In the genomic region with DNA sequence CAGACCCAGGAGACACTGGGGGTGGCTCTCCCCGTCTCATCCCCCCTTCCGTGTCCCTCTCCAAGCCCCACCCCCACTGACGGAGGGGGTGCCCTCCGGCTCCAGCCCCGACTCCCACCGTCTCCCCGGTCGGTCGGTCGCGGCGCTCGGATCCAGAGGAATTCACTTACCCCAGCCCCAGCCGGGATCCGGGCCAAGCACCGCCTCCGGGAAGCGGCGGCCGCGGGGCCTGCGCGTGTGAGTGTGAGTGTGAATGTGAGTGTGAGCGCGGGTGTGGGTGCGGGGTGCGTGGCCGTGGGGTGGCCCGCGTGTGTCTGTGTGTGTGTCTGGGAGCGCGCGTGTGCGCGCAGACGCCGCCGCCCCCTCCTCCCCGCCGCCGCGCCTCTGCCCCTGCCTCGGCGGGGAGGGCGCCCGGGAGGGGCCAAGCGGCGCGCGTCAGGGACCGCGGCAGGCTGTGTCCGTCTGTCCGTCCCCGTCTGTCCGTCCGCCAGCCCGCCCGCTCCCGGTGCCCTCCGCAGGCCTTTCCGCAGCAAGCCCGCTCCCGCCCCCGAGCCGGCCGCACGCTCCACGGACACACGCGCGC, we compare ENCODE assay signal across 8 cellular contexts. TPM values are rescaled to one million over a fixed set of nuclear protein-coding genes. Genes with fewer than 3 reads are reported as not detected.
A peak's percentile ranks its signal among the peaks of the same experiment; 100 is the strongest.
DNase-seq lines count a peak whose midpoint lies in the region; ATAC-seq and TF ChIP-seq lines count a peak whose summit lies in the region.

TSS of gene ELFN2 (minus strand) at position 352 of the 583 bp plus-strand sequence. CDS start 51,945 bp downstream, outside the sequence.

- H3K4me1 ChIP-seq in DND-41 (ENCODE audit: insufficient read depth, low read length) (peaks cover 11% of the 10 kb centered on the region), SK-N-SH (ENCODE audit: control insufficient read depth in 1 of 2, insufficient read depth in 2 of 2, low read depth in 1 of 2, low read length in 1 of 2) (peaks cover 0 to 6% of the 10 kb centered on the region in 2 experiments; a peak in 1 of 4 replicates), foreskin keratinocyte (peaks cover 6% of the 10 kb centered on the region)

- H3K9me3 ChIP-seq in DND-41 (ENCODE audit: insufficient read depth, low read length, severe bottlenecking), result no peaks in the 10 kb centered on the region
- no peaks in the 10 kb centered on the region for H3K9me3 ChIP-seq in SK-N-SH

- POLR2A ChIA-PET in SK-N-SH (lab: Yijun Ruan, JAX), result interaction anchor here (0.7 kb wide), 1 partner anchor 358 kb away, joined by 3 read pairs; no protein-coding TSS in a partner anchor

- H3K4me3 ChIP-seq in DND-41 (ENCODE audit: low read depth in 1 of 2, low read length in 2 of 2) (no peak within 1 kb of the TSS), SK-N-SH (ENCODE audit: low read depth in 2 of 2, low read length in 1 of 2) (peak within 1 kb of the TSS; percentile 57 to 65)

- H3K27ac ChIP-seq in DND-41 (ENCODE audit: low read length) (no peak within 1 kb of the TSS), SK-N-SH (ENCODE audit: low read depth in 2 of 2, low read length in 1 of 2) (no peak within 1 kb of the TSS), foreskin keratinocyte (peak within 1 kb of the TSS; percentile 44)

- H3K4me2 ChIP-seq in DND-41 (ENCODE audit: insufficient read depth, low read length), result peak within 1 kb of the TSS; percentile 33; the same call in 1 of the 2 replicates
- peak within 1 kb of the TSS; percentile 81 for H3K4me2 ChIP-seq in SK-N-SH

- H4K20me1 ChIP-seq in DND-41 (ENCODE audit: insufficient read depth, low read length) (peaks cover 20% of the 10 kb centered on the region), SK-N-SH (ENCODE audit: insufficient read depth) (no peaks in the 10 kb centered on the region)

- H3K9me2 ChIP-seq in SK-N-SH, result no peaks in the 10 kb centered on the region

- WGBS in SK-N-SH (ENCODE audit: low lambda C conversion rate), result 2% methylated on average over 22 of the region's 72 CpGs

- H3F3A ChIP-seq in SK-N-SH (replicated peaks; ENCODE audit: insufficient read depth), result peaks cover 15% of the 10 kb centered on the region

- no peak for TF ChIP-seq EP300 in SK-N-SH (IDR thresholded peaks at IDR 0.05; ENCODE audit: borderline replicate concordance in 1 of 2, low read depth in 1 of 2, low read length in 1 of 2)

- DNase-seq in DND-41 (no peak), SK-N-SH (peak; percentile 81), foreskin keratinocyte (no peak), retina (peak; percentile 56), NK-92 (lab: John Stamatoyannopoulos, UW; ENCODE audit: unreplicated experiment) (no peak), NCI-H1092 treated with DMSO at 0.1 percent for 48 hours (lab: John Stamatoyannopoulos, UW) (no peak)

- H3K36me3 ChIP-seq in DND-41 (ENCODE audit: insufficient read depth, low read length), result no peaks in the 10 kb centered on the region
- no peaks in the 10 kb centered on the region for H3K36me3 ChIP-seq in SK-N-SH (replicated peaks in 1 of 2; ENCODE audit: control insufficient read depth in 1 of 2, insufficient read depth in 2 of 2, low read length in 1 of 2)

- no peaks in the 10 kb centered on the region for H3K79me2 ChIP-seq in DND-41 (ENCODE audit: insufficient read depth, low read length)
- no peaks in the 10 kb centered on the region for H3K79me2 ChIP-seq in SK-N-SH (ENCODE audit: insufficient read depth)

- no peak for TF ChIP-seq CTCF in DND-41 (IDR thresholded peaks at IDR 0.05; ENCODE audit: borderline replicate concordance, extremely low read depth, low read length, poor library complexity, severe bottlenecking)
- TF ChIP-seq CTCF in SK-N-SH (IDR thresholded peaks at IDR 0.05), result no peak
- no peak for TF ChIP-seq CTCF in foreskin keratinocyte (conservative IDR thresholded peaks at IDR 0.05)

- TF ChIP-seq RAD21 in SK-N-SH (IDR thresholded peaks at IDR 0.05; ENCODE audit: low read length), result no peak

- ATAC-seq in DND-41 (ENCODE audit: insufficient read depth, low read depth) (no peak), foreskin keratinocyte (no peak), HG03095 (IDR thresholded peaks at IDR 0.05; ENCODE audit: unreplicated experiment) (no peak), HG02938 (IDR thresholded peaks at IDR 0.05; ENCODE audit: unreplicated experiment) (no peak)

- H2AFZ ChIP-seq in DND-41 (ENCODE audit: low read depth, low read length) (no peak within 1 kb of the TSS), SK-N-SH (ENCODE audit: low read depth) (peak within 1 kb of the TSS; percentile 70; the same call in 1 of the 2 replicates)

- peaks cover 20% of the 10 kb centered on the region for H3K27me3 ChIP-seq in DND-41 (ENCODE audit: insufficient read depth, low read length, poor library complexity)
- no peaks in the 10 kb centered on the region; the same call in 1 of the 2 replicates for H3K27me3 ChIP-seq in SK-N-SH (ENCODE audit: insufficient read depth)
- H3K27me3 ChIP-seq in foreskin keratinocyte, result peaks cover 51% of the 10 kb centered on the region

- H3K9ac ChIP-seq in DND-41 (ENCODE audit: low read depth, low read length) (no peak within 1 kb of the TSS), SK-N-SH (peak within 1 kb of the TSS; percentile 46)

- CTCF ChIA-PET in SK-N-SH (lab: Yijun Ruan, JAX), result interaction anchor here (1.2 to 10.0 kb wide), 10 partner anchors 12 to 140 kb away, joined by 3 to 287 read pairs (median 22); no protein-coding TSS in a partner anchor

TF ChIP-seq in SK-N-SH, 30 proteins besides CTCF, POLR2A, EP300 and RAD21:
- TF ChIP-seq, protein P1, sequence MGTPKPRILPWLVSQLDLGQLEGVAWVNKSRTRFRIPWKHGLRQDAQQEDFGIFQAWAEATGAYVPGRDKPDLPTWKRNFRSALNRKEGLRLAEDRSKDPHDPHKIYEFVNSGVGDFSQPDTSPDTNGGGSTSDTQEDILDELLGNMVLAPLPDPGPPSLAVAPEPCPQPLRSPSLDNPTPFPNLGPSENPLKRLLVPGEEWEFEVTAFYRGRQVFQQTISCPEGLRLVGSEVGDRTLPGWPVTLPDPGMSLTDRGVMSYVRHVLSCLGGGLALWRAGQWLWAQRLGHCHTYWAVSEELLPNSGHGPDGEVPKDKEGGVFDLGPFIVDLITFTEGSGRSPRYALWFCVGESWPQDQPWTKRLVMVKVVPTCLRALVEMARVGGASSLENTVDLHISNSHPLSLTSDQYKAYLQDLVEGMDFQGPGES (IDR thresholded peaks at IDR 0.05; ENCODE audit: low read depth, low read length), result no peak
- no peak for TF ChIP-seq TCF12 (IDR thresholded peaks at IDR 0.05)
- peak; percentile 46; the same call in 1 of the 2 replicates for TF ChIP-seq NFIC (IDR thresholded peaks at IDR 0.05; ENCODE audit: borderline replicate concordance)

RNA-seq across cellular contexts. Expression of gene ELFN2, which starts in this region (rescaled TPM):
- 2.4 and 2.8 TPM in 2 replicates for polyA plus RNA-seq in SK-N-SH (2012; rRNA removed)
- 1.0 and 1.4 TPM in 2 replicates for polyA plus RNA-seq in SK-N-SH (2012; cell fraction: cytosol; rRNA removed)
- 10.1 and 10.5 TPM in 2 replicates for polyA plus RNA-seq in SK-N-SH (2012; cell fraction: nucleus; rRNA removed)
- total RNA-seq in foreskin keratinocyte, result 0.88 and 0.95 TPM in 2 replicates
- 0.44 and 0.46 TPM in 2 replicates for polyA plus RNA-seq in foreskin keratinocyte

Comparison
In these comparisons a context has a peak if more than half of its experiments do, and no peak if none do; other contexts are left out.
1. DNase-seq: peak in SK-N-SH (single experiment) and retina (single experiment); none in DND-41 (single experiment), foreskin keratinocyte (0 of 2), NK-92 (single experiment) and NCI-H1092 treated with DMSO at 0.1 percent for 48 hours (single experiment).
2. H3K4me3 ChIP-seq: peak in SK-N-SH (2 of 2); none in DND-41 (0 of 2).